ENCODE assay signal across 8 cellular contexts in genomic region chr1:222814536-222815366, GRCh38. TPM values are rescaled to one million over a fixed set of nuclear protein-coding genes. Genes with fewer than 3 reads are reported as not detected.
A peak's percentile ranks its signal among the peaks of the same experiment; 100 is the strongest.
DNase-seq lines count a peak whose midpoint lies in the region; ATAC-seq and TF ChIP-seq lines count a peak whose summit lies in the region.

A gene with protein sequence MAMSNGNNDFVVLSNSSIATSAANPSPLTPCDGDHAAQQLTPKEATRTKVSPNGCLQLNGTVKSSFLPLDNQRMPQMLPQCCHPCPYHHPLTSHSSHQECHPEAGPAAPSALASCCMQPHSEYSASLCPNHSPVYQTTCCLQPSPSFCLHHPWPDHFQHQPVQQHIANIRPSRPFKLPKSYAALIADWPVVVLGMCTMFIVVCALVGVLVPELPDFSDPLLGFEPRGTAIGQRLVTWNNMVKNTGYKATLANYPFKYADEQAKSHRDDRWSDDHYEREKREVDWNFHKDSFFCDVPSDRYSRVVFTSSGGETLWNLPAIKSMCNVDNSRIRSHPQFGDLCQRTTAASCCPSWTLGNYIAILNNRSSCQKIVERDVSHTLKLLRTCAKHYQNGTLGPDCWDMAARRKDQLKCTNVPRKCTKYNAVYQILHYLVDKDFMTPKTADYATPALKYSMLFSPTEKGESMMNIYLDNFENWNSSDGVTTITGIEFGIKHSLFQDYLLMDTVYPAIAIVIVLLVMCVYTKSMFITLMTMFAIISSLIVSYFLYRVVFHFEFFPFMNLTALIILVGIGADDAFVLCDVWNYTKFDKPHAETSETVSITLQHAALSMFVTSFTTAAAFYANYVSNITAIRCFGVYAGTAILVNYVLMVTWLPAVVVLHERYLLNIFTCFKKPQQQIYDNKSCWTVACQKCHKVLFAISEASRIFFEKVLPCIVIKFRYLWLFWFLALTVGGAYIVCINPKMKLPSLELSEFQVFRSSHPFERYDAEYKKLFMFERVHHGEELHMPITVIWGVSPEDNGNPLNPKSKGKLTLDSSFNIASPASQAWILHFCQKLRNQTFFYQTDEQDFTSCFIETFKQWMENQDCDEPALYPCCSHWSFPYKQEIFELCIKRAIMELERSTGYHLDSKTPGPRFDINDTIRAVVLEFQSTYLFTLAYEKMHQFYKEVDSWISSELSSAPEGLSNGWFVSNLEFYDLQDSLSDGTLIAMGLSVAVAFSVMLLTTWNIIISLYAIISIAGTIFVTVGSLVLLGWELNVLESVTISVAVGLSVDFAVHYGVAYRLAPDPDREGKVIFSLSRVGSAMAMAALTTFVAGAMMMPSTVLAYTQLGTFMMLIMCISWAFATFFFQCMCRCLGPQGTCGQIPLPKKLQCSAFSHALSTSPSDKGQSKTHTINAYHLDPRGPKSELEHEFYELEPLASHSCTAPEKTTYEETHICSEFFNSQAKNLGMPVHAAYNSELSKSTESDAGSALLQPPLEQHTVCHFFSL (N-terminal part only) (plus strand): TSS chr1:222815039. CDS start chr1:222942824, 127,785 bp downstream.

- H3K4me1 ChIP-seq in HUES64 (ENCODE audit: insufficient read depth, low read length), result peaks cover 30% of the 10 kb centered on the region; the same call in 1 of the 2 replicates
- no peaks in the 10 kb centered on the region for H3K4me1 ChIP-seq in naive thymus-derived CD4-positive, alpha-beta T cell (ENCODE audit: control insufficient read depth in 2 of 2, insufficient read depth in 2 of 2, low read length in 2 of 2)

- POLR2A ChIA-PET in naive thymus-derived CD4-positive, alpha-beta T cell (lab: Charles Lee), result no interaction called here

- H3K4me3 ChIP-seq in HUES64 (ENCODE audit: low read length), result peak within 1 kb of the TSS; percentile 92
- peak within 1 kb of the TSS; percentile 89 for H3K4me3 ChIP-seq in fibroblast of mammary gland (ENCODE audit: control insufficient read depth, low read depth, low read length)
- peak within 1 kb of the TSS; percentile 77 for H3K4me3 ChIP-seq in naive thymus-derived CD4-positive, alpha-beta T cell (ENCODE audit: low read length)

- no peaks in the 10 kb centered on the region for H3K36me3 ChIP-seq in HUES64 (ENCODE audit: insufficient read depth, low read length)
- peaks cover 0 to 5% (median 0%) of the 10 kb centered on the region in 3 experiments for H3K36me3 ChIP-seq in naive thymus-derived CD4-positive, alpha-beta T cell (ENCODE audit: control insufficient read depth in 2 of 3, insufficient read depth in 3 of 3, low read length in 3 of 3)

- H3K36me3 Mint-ChIP-seq in activated T-helper 17 cell treated with anti-CD3 and anti-CD28 coated beads, Interleukin-2, amount 50 U/mL, for 72 hours (ENCODE audit: low read depth), result no peaks in the 10 kb centered on the region
- H3K36me3 Mint-ChIP-seq in naive thymus-derived CD4-positive, alpha-beta T cell, result peaks cover 0 to 3% (median 0%) of the 10 kb centered on the region in 5 donors
- H3K36me3 Mint-ChIP-seq in stimulated activated naive B cell treated with anti-CD40 and anti-IgM and Interleukin-4, amounts not matched to agents 10 μg/mL and 1 μg/mL and 100 μg/mL, for 72 hours, result peaks cover 0 to 3% of the 10 kb centered on the region in 2 donors

- H3K9me3 ChIP-seq in HUES64 (ENCODE audit: insufficient read depth, low read depth, low read length), result no peaks in the 10 kb centered on the region
- no peaks in the 10 kb centered on the region for H3K9me3 ChIP-seq in naive thymus-derived CD4-positive, alpha-beta T cell (ENCODE audit: control insufficient read depth in 2 of 3, low read length in 3 of 3)

- DNase-seq in DMS114 treated with DMSO at 0.1 percent for 48 hours (lab: John Stamatoyannopoulos, UW; ENCODE audit: unreplicated experiment) (peak; percentile 57), fibroblast of mammary gland (ENCODE audit: low read depth) (peak; percentile 87)
- DNase-seq in naive thymus-derived CD4-positive, alpha-beta T cell, result peak; percentile 46 to 71 (median 60)
- peak; percentile 72 for DNase-seq in stimulated activated naive B cell treated with anti-CD40 and anti-IgM and Interleukin-4, amounts not matched to agents 10 μg/mL and 1 μg/mL and 100 μg/mL, for 72 hours

- H3K27me3 Mint-ChIP-seq in activated T-helper 17 cell treated with anti-CD3 and anti-CD28 coated beads, Interleukin-2, amount 50 U/mL, for 72 hours, result peaks cover 3% of the 10 kb centered on the region
- H3K27me3 Mint-ChIP-seq in naive thymus-derived CD4-positive, alpha-beta T cell, result peaks cover 0 to 13% (median 0%) of the 10 kb centered on the region in 5 donors
- no peaks in the 10 kb centered on the region for H3K27me3 Mint-ChIP-seq in stimulated activated naive B cell treated with anti-CD40 and anti-IgM and Interleukin-4, amounts not matched to agents 10 μg/mL and 1 μg/mL and 100 μg/mL, for 72 hours

- peak within 1 kb of the TSS; percentile 89 for H3K27ac Mint-ChIP-seq in activated T-helper 17 cell treated with anti-CD3 and anti-CD28 coated beads, Interleukin-2, amount 50 U/mL, for 72 hours
- H3K27ac Mint-ChIP-seq in naive thymus-derived CD4-positive, alpha-beta T cell, result peak within 1 kb of the TSS; percentile 79 to 96 (median 89)
- peak within 1 kb of the TSS; percentile 98 for H3K27ac Mint-ChIP-seq in stimulated activated naive B cell treated with anti-CD40 and anti-IgM and Interleukin-4, amounts not matched to agents 10 μg/mL and 1 μg/mL and 100 μg/mL, for 72 hours

- no peaks in the 10 kb centered on the region for H3K27me3 ChIP-seq in HUES64 (ENCODE audit: insufficient read depth, low read length)
- no peaks in the 10 kb centered on the region for H3K27me3 ChIP-seq in naive thymus-derived CD4-positive, alpha-beta T cell (ENCODE audit: control insufficient read depth in 2 of 2, insufficient read depth in 2 of 2, low read length in 2 of 2)

- peak within 1 kb of the TSS; percentile 82 for H3K9ac ChIP-seq in HUES64 (ENCODE audit: low read depth, low read length)

- peaks cover 7% of the 10 kb centered on the region for H3K4me1 Mint-ChIP-seq in activated T-helper 17 cell treated with anti-CD3 and anti-CD28 coated beads, Interleukin-2, amount 50 U/mL, for 72 hours
- H3K4me1 Mint-ChIP-seq in naive thymus-derived CD4-positive, alpha-beta T cell, result peaks cover 16 to 36% (median 28%) of the 10 kb centered on the region in 7 donors
- H3K4me1 Mint-ChIP-seq in stimulated activated naive B cell treated with anti-CD40 and anti-IgM and Interleukin-4, amounts not matched to agents 10 μg/mL and 1 μg/mL and 100 μg/mL, for 72 hours, result peaks cover 22 to 28% of the 10 kb centered on the region in 2 donors

- CTCF ChIA-PET in naive thymus-derived CD4-positive, alpha-beta T cell (lab: Charles Lee), result no interaction called here

- H3K27ac ChIP-seq in HUES64 (ENCODE audit: low read depth, low read length), result peak within 1 kb of the TSS; percentile 32; the same call in 1 of the 2 replicates
- H3K27ac ChIP-seq in naive thymus-derived CD4-positive, alpha-beta T cell (ENCODE audit: low read depth, low read length), result peak within 1 kb of the TSS; percentile 78

- intact Hi-C loops in naive thymus-derived CD4-positive, alpha-beta T cell (cut with micrococcal nuclease), result loop anchor here (1.0 to 10.0 kb wide), 7 partner anchors 102 to 1070 kb away; partner anchors contain the start of genes AIDA (in 2 of the 2), BROX (in 2 of the 2), DUSP10 (in 1 of the 2) and MIA3 (in 1 of the 2)

- peak within 1 kb of the TSS; percentile 89 for H3K4me3 Mint-ChIP-seq in activated T-helper 17 cell treated with anti-CD3 and anti-CD28 coated beads, Interleukin-2, amount 50 U/mL, for 72 hours
- H3K4me3 Mint-ChIP-seq in naive thymus-derived CD4-positive, alpha-beta T cell, result peak within 1 kb of the TSS; percentile 87 to 97 (median 95)
- peak within 1 kb of the TSS; percentile 92 to 94 for H3K4me3 Mint-ChIP-seq in stimulated activated naive B cell treated with anti-CD40 and anti-IgM and Interleukin-4, amounts not matched to agents 10 μg/mL and 1 μg/mL and 100 μg/mL, for 72 hours

- H3K9me3 Mint-ChIP-seq in activated T-helper 17 cell treated with anti-CD3 and anti-CD28 coated beads, Interleukin-2, amount 50 U/mL, for 72 hours, result no peaks in the 10 kb centered on the region
- H3K9me3 Mint-ChIP-seq in naive thymus-derived CD4-positive, alpha-beta T cell, result peaks cover 0 to 3% (median 0%) of the 10 kb centered on the region in 11 donors
- no peaks in the 10 kb centered on the region for H3K9me3 Mint-ChIP-seq in stimulated activated naive B cell treated with anti-CD40 and anti-IgM and Interleukin-4, amounts not matched to agents 10 μg/mL and 1 μg/mL and 100 μg/mL, for 72 hours

- peak; percentile 83 for ATAC-seq in GM21447 (IDR thresholded peaks at IDR 0.05; ENCODE audit: unreplicated experiment)
- ATAC-seq in activated T-helper 17 cell treated with anti-CD3 and anti-CD28 coated beads, Interleukin-2, amount 50 U/mL, for 72 hours (replicated peaks), result peak; percentile 93
- ATAC-seq in naive thymus-derived CD4-positive, alpha-beta T cell, result peak; percentile 90
- ATAC-seq in stimulated activated naive B cell treated with anti-CD40 and anti-IgM and Interleukin-4, amounts not matched to agents 10 μg/mL and 1 μg/mL and 100 μg/mL, for 72 hours (replicated peaks), result peak; percentile 83 to 88

- TF ChIP-seq CTCF in fibroblast of mammary gland (conservative IDR thresholded peaks at IDR 0.05; ENCODE audit: control insufficient read depth, insufficient read depth, low read depth, low read length), result no peak

- 4% methylated on average over 62 of the region's 62 CpGs for WGBS in HUES64

TF ChIP-seq in PFSK-1, 5 proteins besides CTCF, POLR2A, EP300 and RAD21:
- TF ChIP-seq POLR2AphosphoS5 (IDR thresholded peaks at IDR 0.05; ENCODE audit: low read depth, low read length) (peak; percentile 74), FOXP2 (optimal IDR thresholded peaks at IDR 0.05; ENCODE audit: borderline replicate concordance, extremely low read depth, extremely low read length, insufficient read depth) (peak; percentile 20), SIN3A (IDR thresholded peaks at IDR 0.05; ENCODE audit: borderline replicate concordance, insufficient read depth, low read length) (no peak), TAF1 (IDR thresholded peaks at IDR 0.05; ENCODE audit: borderline replicate concordance, insufficient read depth, low read length) (peak; percentile 46; the same call in 1 of the 2 replicates)

RNA-seq across cellular contexts. Expression of the gene that starts here (rescaled TPM):
- 4.2 TPM for polyA plus RNA-seq in HUES64 (2013, experiment 1 of 2)
- polyA plus RNA-seq in HUES64 (2013, experiment 2 of 2), result 4.9 TPM
- polyA plus RNA-seq in PFSK-1 (2012; ENCODE audit: insufficient read length, low read depth), result 1.0 TPM
- 1 to 10 TPM; 1.8 to 2.1 TPM for total RNA-seq in activated T-helper 17 cell treated with anti-CD3 and anti-CD28 coated beads, Interleukin-2, amount 50 U/mL, for 72 hours
- total RNA-seq in naive thymus-derived CD4-positive, alpha-beta T cell, result 1 to 10 TPM; 1.7 to 4.6 (median 3.0) TPM
- 1 to 10 TPM; 1.8 to 3.6 TPM for polyA plus RNA-seq in naive thymus-derived CD4-positive, alpha-beta T cell

Comparison
In these comparisons a context has a peak if more than half of its experiments do, and no peak if none do; other contexts are left out.
1. Peak in every context shown above with its lines: DNase-seq, ATAC-seq, H3K4me3 ChIP-seq and H3K27ac ChIP-seq.